Comparison of ENCODE assay signal across 1 cellular context in the genomic region with DNA sequence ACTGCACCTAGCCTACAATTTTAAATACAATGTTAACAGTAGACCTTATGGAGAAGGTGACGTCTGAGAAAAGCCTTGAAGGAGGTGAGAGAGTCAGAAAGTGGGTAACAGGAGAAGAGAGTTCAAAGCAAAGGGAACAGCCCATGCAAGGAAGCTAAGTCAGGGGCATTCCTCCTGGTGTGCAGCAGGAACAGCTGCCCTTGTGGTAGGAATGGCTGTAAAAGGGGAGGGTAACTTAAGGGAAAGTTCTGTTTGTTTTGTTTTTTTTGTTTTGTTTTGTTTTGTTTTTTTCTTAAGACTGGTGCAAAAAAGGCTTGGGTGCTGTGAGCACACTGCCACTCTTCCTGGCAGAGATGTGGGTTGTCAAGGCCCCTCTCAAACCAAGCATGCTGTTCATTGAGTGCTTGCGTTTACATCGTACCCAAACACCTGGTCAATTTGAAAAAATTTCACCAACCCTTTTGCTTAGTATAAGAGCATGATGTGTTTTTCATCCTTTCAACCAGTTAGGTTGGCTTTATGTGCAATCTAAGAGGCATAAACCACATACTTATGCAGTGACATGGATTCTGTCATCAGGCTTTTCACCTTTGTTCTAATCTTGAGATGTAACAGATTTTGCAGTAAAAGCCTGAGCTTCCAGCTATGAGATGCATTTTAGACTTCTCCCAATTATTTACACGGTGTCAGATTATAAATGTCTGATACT.
TF ChIP-seq lines count a peak whose summit lies in the region.

No MANE protein-coding gene starts in this region.

TF ChIP-seq in IMR-90, 13 proteins besides CTCF, POLR2A, EP300 and RAD21 (continued from another document):
- no peak for TF ChIP-seq RFX5 (IDR thresholded peaks at IDR 0.05; ENCODE audit: low read depth, low read length)
- TF ChIP-seq, protein P1, sequence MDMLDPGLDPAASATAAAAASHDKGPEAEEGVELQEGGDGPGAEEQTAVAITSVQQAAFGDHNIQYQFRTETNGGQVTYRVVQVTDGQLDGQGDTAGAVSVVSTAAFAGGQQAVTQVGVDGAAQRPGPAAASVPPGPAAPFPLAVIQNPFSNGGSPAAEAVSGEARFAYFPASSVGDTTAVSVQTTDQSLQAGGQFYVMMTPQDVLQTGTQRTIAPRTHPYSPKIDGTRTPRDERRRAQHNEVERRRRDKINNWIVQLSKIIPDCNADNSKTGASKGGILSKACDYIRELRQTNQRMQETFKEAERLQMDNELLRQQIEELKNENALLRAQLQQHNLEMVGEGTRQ (IDR thresholded peaks at IDR 0.05; ENCODE audit: low read depth, low read length) = no peak
- TF ChIP-seq BHLHE40 (IDR thresholded peaks at IDR 0.05; ENCODE audit: low read depth, low read length) = no peak
- no peak for TF ChIP-seq MAFK (IDR thresholded peaks at IDR 0.05; ENCODE audit: low read depth, low read length)
- TF ChIP-seq MXI1 (IDR thresholded peaks at IDR 0.05; ENCODE audit: borderline replicate concordance, low read depth, low read length) = no peak
- TF ChIP-seq MAZ (IDR thresholded peaks at IDR 0.05; ENCODE audit: borderline replicate concordance, low read depth, low read length) = no peak
- no peak for TF ChIP-seq SMC3 (IDR thresholded peaks at IDR 0.05; ENCODE audit: low read depth, low read length)
- no peak for TF ChIP-seq CHD1 (IDR thresholded peaks at IDR 0.05; ENCODE audit: low read depth, low read length)
- TF ChIP-seq RCOR1 (IDR thresholded peaks at IDR 0.05; ENCODE audit: insufficient replicate concordance, low read length) = no peak
- TF ChIP-seq NFE2L2 (IDR thresholded peaks at IDR 0.05; ENCODE audit: low read depth, low read length) = no peak
- no peak for TF ChIP-seq CEBPB (IDR thresholded peaks at IDR 0.05; ENCODE audit: low read depth, low read length)
- TF ChIP-seq FOS (IDR thresholded peaks at IDR 0.05; ENCODE audit: low read depth, low read length) = no peak
